In the genomic region with DNA sequence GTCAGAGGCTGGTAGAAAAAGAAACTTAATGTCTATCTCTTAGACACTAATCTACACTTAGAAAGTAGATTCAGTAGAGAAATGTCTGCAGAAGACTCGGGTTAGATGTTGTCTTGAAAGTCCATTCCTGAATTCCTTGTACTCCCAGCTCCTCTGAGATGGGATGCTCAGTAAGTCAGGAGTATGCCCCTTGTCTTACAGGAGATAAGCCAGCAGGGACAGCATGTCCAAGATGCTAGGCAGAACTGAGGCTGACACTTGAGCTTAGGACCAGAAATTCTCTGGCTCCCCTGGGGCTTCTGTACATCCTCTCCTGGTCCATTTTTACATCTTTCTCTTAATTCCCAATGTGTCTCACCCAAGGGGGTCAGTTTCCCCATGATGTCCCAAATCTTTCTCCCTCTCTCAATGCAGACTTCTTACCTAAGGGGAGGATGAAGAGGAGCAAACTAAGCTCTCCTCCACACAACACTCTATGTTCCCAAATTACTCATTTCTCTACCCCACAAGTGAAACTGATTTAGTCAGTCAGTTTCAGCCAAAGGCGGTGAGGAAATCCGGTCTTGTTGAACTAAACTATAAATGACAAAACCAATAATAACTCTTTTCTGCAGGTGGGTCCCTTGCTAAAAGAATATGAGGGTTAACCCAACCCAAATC, we compare ENCODE assay signal across 8 cellular contexts.
DNase-seq lines count a peak whose midpoint lies in the region; ATAC-seq and TF ChIP-seq lines count a peak whose summit lies in the region.

No MANE protein-coding gene starts in this region.

- no peak for TF ChIP-seq CTCF in progenitor cell of endocrine pancreas (IDR thresholded peaks at IDR 0.05; ENCODE audit: unreplicated experiment)
- TF ChIP-seq CTCF in dorsolateral prefrontal cortex (IDR thresholded peaks at IDR 0.05 in 54 of 56, conservative IDR thresholded peaks at IDR 0.05 in 2 of 56; ENCODE audit: low read depth in 1 of 56, partially characterized antibody in 56 of 56) = no peak

- ATAC-seq in GM19467 (IDR thresholded peaks at IDR 0.05; ENCODE audit: unreplicated experiment) (peak; percentile 63), HG03520 (IDR thresholded peaks at IDR 0.05; ENCODE audit: unreplicated experiment) (peak; percentile 64)

- intact Hi-C loops in CD4-positive, alpha-beta memory T cell (cut with micrococcal nuclease) = loop anchor here (1.0 to 10.0 kb wide), 3 partner anchors 10 to 93 kb away; no protein-coding TSS in a partner anchor
- intact Hi-C loops in activated naive CD4-positive, alpha-beta T cell treated with anti-CD3 and anti-CD28 coated beads for 36 hours (cut with micrococcal nuclease) = loop anchor here (1.0 to 5.0 kb wide), 7 partner anchors 8 to 567 kb away; no protein-coding TSS in a partner anchor
- intact Hi-C loops in dorsolateral prefrontal cortex (cut with DNase I) = no loop called here

- DNase-seq in CD4-positive, alpha-beta memory T cell = peak in 4 of 5 donors; percentile 26 to 65 (median 43)
- peak; percentile 64 for DNase-seq in activated naive CD4-positive, alpha-beta T cell treated with anti-CD3 and anti-CD28 coated beads for 36 hours
- DNase-seq in progenitor cell of endocrine pancreas (ENCODE audit: low spot score, unreplicated experiment) (no peak), NCI-H446 (lab: John Stamatoyannopoulos, UW) (no peak), HPDE6-E6E7 (ENCODE audit: extremely low spot score) (no peak), dorsolateral prefrontal cortex (no peak)

- peak overlapping the region in 1 of 2 donors; percentile 33 for H3K4me3 ChIP-seq in CD4-positive, alpha-beta memory T cell (ENCODE audit: low read length in 2 of 2)
- no peak overlapping the region for H3K4me3 ChIP-seq in dorsolateral prefrontal cortex

- peak overlapping the region; percentile 73 to 91 (median 86) for H3K4me3 Mint-ChIP-seq in CD4-positive, alpha-beta memory T cell
- H3K4me3 Mint-ChIP-seq in activated naive CD4-positive, alpha-beta T cell treated with anti-CD3 and anti-CD28 coated beads for 36 hours = peak overlapping the region; percentile 62
- H3K4me3 Mint-ChIP-seq in progenitor cell of endocrine pancreas (ENCODE audit: low read depth) = no peak overlapping the region

- CTCF ChIA-PET in CD4-positive, alpha-beta memory T cell (lab: Charles Lee; ENCODE audit: partially characterized antibody) = interaction anchor here (1.0 to 4.0 kb wide), 4 partner anchors 11 to 42 kb away, joined by 3 to 19 read pairs (median 8); no protein-coding TSS in a partner anchor
- CTCF ChIA-PET in activated naive CD4-positive, alpha-beta T cell treated with anti-CD3 and anti-CD28 coated beads for 36 hours (lab: Charles Lee) = interaction anchor here (0.6 to 1.2 kb wide), 2 partner anchors 50 to 84 kb away, joined by 3 to 5 read pairs; no protein-coding TSS in a partner anchor

- H3K36me3 ChIP-seq in CD4-positive, alpha-beta memory T cell (ENCODE audit: insufficient read depth, low read length) = no peaks in the 10 kb centered on the region

- H3K27me3 Mint-ChIP-seq in CD4-positive, alpha-beta memory T cell = no peaks in the 10 kb centered on the region
- no peaks in the 10 kb centered on the region for H3K27me3 Mint-ChIP-seq in activated naive CD4-positive, alpha-beta T cell treated with anti-CD3 and anti-CD28 coated beads for 36 hours (ENCODE audit: low read depth)
- H3K27me3 Mint-ChIP-seq in progenitor cell of endocrine pancreas = no peaks in the 10 kb centered on the region

- H3K4me1 ChIP-seq in CD4-positive, alpha-beta memory T cell (ENCODE audit: insufficient read depth, low read length) = peaks cover 92% of the 10 kb centered on the region

- peak overlapping the region; percentile 56 for H3K27ac ChIP-seq in CD4-positive, alpha-beta memory T cell (ENCODE audit: low read depth, low read length)
- H3K27ac ChIP-seq in dorsolateral prefrontal cortex = peak overlapping the region in 21 of 59 donors; percentile 9 to 60 (median 31)

- H3K9me3 ChIP-seq in CD4-positive, alpha-beta memory T cell (ENCODE audit: control insufficient read depth in 1 of 2, low read length in 2 of 2) = no peaks in the 10 kb centered on the region

- POLR2A ChIA-PET in CD4-positive, alpha-beta memory T cell (lab: Charles Lee; ENCODE audit: partially characterized antibody) = interaction anchor here (0.8 to 9.4 kb wide), 8 partner anchors 11 to 92 kb away, joined by 3 to 189 read pairs (median 5); no protein-coding TSS in a partner anchor

- H3K27ac Mint-ChIP-seq in CD4-positive, alpha-beta memory T cell = peak overlapping the region in 6 of 7 donors; percentile 90 to 96 (median 94)
- H3K27ac Mint-ChIP-seq in activated naive CD4-positive, alpha-beta T cell treated with anti-CD3 and anti-CD28 coated beads for 36 hours = peak overlapping the region; percentile 86
- peak overlapping the region; percentile 50 for H3K27ac Mint-ChIP-seq in progenitor cell of endocrine pancreas

- no peaks in the 10 kb centered on the region for H3K27me3 ChIP-seq in CD4-positive, alpha-beta memory T cell (ENCODE audit: insufficient read depth, low read length)
- peaks cover 0 to 64% (median 14%) of the 10 kb centered on the region in 45 donors for H3K27me3 ChIP-seq in dorsolateral prefrontal cortex

- peaks cover 0 to 5% of the 10 kb centered on the region in 2 donors for H3K36me3 Mint-ChIP-seq in CD4-positive, alpha-beta memory T cell
- H3K36me3 Mint-ChIP-seq in activated naive CD4-positive, alpha-beta T cell treated with anti-CD3 and anti-CD28 coated beads for 36 hours (ENCODE audit: low read depth) = peaks cover 21% of the 10 kb centered on the region
- peaks cover 7% of the 10 kb centered on the region for H3K36me3 Mint-ChIP-seq in progenitor cell of endocrine pancreas (ENCODE audit: insufficient read depth)

- no peaks in the 10 kb centered on the region for H3K9me3 Mint-ChIP-seq in CD4-positive, alpha-beta memory T cell
- H3K9me3 Mint-ChIP-seq in activated naive CD4-positive, alpha-beta T cell treated with anti-CD3 and anti-CD28 coated beads for 36 hours = no peaks in the 10 kb centered on the region
- H3K9me3 Mint-ChIP-seq in progenitor cell of endocrine pancreas (ENCODE audit: low read depth) = peaks cover 12% of the 10 kb centered on the region

- peaks cover 45 to 82% (median 64%) of the 10 kb centered on the region in 4 donors for H3K4me1 Mint-ChIP-seq in CD4-positive, alpha-beta memory T cell
- peaks cover 76% of the 10 kb centered on the region for H3K4me1 Mint-ChIP-seq in activated naive CD4-positive, alpha-beta T cell treated with anti-CD3 and anti-CD28 coated beads for 36 hours (ENCODE audit: low read depth)
- H3K4me1 Mint-ChIP-seq in progenitor cell of endocrine pancreas (ENCODE audit: low read depth) = peaks cover 6% of the 10 kb centered on the region

Comparison
In these comparisons a context has a peak if more than half of its experiments do, and no peak if none do; other contexts are left out.
1. DNase-seq: peak in CD4-positive, alpha-beta memory T cell (4 of 5) and activated naive CD4-positive, alpha-beta T cell treated with anti-CD3 and anti-CD28 coated beads for 36 hours (single experiment); none in progenitor cell of endocrine pancreas (single experiment), NCI-H446 (0 of 2), HPDE6-E6E7 (single experiment) and dorsolateral prefrontal cortex (0 of 10).
2. intact Hi-C loops: an anchor here in CD4-positive, alpha-beta memory T cell (1.0 to 10.0 kb wide) and activated naive CD4-positive, alpha-beta T cell treated with anti-CD3 and anti-CD28 coated beads for 36 hours (1.0 to 5.0 kb wide); none called in dorsolateral prefrontal cortex.
3. Peak in every context shown above with its lines, with median percentiles within 50 percentile points of each other: H3K27ac Mint-ChIP-seq.